In the genomic region with DNA sequence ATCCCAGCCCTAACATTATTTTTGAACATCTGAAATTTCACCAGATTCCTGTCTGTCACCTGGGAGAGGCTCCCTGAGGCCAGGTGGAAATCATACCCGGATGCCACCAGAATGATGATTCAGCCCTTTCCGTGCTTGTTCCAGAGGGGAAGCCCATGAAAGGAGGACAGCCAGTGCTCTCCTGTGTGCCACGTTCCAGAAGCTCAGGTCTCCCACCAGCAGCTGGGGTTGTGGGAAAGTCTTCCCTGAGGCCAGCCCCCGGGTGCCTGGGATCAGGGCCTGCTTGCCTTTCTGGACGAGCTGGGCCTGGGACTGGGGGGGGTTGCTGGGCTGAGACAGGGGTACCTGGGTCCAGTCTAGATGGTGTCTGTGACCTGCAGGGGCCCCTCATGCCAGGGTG, we compare ENCODE assay signal across 1 cellular context.
TF ChIP-seq lines count a peak whose summit lies in the region.

No MANE protein-coding gene starts in this region.

TF ChIP-seq in K562, 482 proteins besides CTCF, POLR2A, EP300 and RAD21:
- TF ChIP-seq C11orf30 (IDR thresholded peaks at IDR 0.05; ENCODE audit: low read depth) (peak; percentile 19; the same call in 1 of the 2 replicates), MIER1 (IDR thresholded peaks at IDR 0.05; ENCODE audit: low read depth) (no peak), ZNF316 (IDR thresholded peaks at IDR 0.05) (0 out of 2 replicates have a peak, but pooled peaks have one; percentile 17), PRMT5 (CRISPR knock-in tag; IDR thresholded peaks at IDR 0.05) (no peak), SAFB2 (IDR thresholded peaks at IDR 0.05; ENCODE audit: borderline replicate concordance, low read depth, low read length, severe bottlenecking) (no peak), CCNT2 (IDR thresholded peaks at IDR 0.05; ENCODE audit: borderline replicate concordance, extremely low read depth, insufficient read length, low read depth, low read length) (no peak), ZNF121 (CRISPR knock-in tag; conservative IDR thresholded peaks at IDR 0.05) (0 out of 2 replicates have a peak, but pooled peaks have one; percentile 1), TAF9B (IDR thresholded peaks at IDR 0.05; ENCODE audit: partially characterized antibody) (no peak), ZNF75A (CRISPR knock-in tag; IDR thresholded peaks at IDR 0.05) (peak; percentile 68; the same call in 1 of the 2 replicates), XRCC4 (IDR thresholded peaks at IDR 0.05; ENCODE audit: extremely low read depth, insufficient read depth, insufficient read length) (no peak), MEIS2 (IDR thresholded peaks at IDR 0.05; ENCODE audit: partially characterized antibody) (no peak), POLR2G (IDR thresholded peaks at IDR 0.05; ENCODE audit: low read depth, low read length) (no peak), ZNF696 (CRISPR knock-in tag; conservative IDR thresholded peaks at IDR 0.05) (no peak), RNF2 (IDR thresholded peaks at IDR 0.05) (no peak), BRF1 (IDR thresholded peaks at IDR 0.05; ENCODE audit: borderline replicate concordance, extremely low read depth, insufficient read length) (no peak)
- TF ChIP-seq, protein P1, sequence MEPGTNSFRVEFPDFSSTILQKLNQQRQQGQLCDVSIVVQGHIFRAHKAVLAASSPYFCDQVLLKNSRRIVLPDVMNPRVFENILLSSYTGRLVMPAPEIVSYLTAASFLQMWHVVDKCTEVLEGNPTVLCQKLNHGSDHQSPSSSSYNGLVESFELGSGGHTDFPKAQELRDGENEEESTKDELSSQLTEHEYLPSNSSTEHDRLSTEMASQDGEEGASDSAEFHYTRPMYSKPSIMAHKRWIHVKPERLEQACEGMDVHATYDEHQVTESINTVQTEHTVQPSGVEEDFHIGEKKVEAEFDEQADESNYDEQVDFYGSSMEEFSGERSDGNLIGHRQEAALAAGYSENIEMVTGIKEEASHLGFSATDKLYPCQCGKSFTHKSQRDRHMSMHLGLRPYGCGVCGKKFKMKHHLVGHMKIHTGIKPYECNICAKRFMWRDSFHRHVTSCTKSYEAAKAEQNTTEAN (CRISPR knock-in tag; IDR thresholded peaks at IDR 0.05), result no peak
- TF ChIP-seq, protein P2, sequence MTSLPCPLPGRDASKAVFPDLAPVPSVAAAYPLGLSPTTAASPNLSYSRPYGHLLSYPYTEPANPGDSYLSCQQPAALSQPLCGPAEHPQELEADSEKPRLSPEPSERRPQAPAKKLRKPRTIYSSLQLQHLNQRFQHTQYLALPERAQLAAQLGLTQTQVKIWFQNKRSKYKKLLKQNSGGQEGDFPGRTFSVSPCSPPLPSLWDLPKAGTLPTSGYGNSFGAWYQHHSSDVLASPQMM (CRISPR knock-in tag; IDR thresholded peaks at IDR 0.05), result no peak
TF ChIP-seq in K562: peak in this region for 4.
